Comparison of ENCODE assay signal across 4 cellular contexts in the genomic region with DNA sequence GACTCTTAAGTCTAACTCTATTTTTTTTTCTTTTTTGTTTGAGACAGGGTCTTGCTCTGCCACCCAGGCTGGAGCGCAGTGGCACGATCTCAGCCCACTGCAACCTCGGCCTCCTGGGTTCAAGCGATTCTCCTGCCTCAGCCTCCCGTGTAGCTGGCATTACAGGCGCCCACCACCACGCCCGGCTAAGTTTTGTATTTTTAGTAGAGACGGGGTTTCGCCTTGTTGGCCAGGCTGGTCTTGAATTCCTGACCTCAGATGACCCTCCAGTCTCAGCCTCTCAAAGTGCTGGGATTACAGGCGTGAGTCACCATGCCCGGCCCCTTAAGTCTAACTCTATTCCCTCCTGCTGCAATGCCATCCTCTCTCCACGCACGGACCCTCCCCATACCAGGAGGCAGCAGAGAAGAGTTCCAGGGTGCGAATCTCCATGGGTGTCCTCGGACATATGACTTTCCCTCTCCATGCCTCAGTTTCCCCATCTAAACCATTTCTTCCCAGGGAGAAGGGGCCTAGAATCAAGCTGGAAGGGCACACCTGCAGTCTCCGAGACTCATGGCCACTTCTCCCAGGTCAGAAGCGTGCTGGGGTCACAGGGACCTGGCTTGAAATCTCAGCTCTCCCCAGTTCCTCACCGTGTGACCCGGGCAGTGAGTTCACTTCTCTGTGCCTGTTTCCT.
TF ChIP-seq lines count a peak whose summit lies in the region.
"Not testable (repeated sequence)": the region's sequence is repeated elsewhere in the genome, so short reads cannot be mapped to it uniquely, and the experiment has no call there.

No MANE protein-coding gene starts in this region.

TF ChIP-seq in A549, 52 proteins besides CTCF, POLR2A, EP300 and RAD21:
- TF ChIP-seq HOXA7 (CRISPR knock-in tag; IDR thresholded peaks at IDR 0.05) (peak; percentile 27; the same call in 1 of the 2 replicates), KDM1A (IDR thresholded peaks at IDR 0.05; ENCODE audit: low read depth) (peak; percentile 81), TP53 (CRISPR knock-in tag; IDR thresholded peaks at IDR 0.05) (peak; percentile 17; the same call in 1 of the 2 replicates), HOXB5 (CRISPR knock-in tag; IDR thresholded peaks at IDR 0.05) (peak; percentile 91), FOXS1 (CRISPR knock-in tag; IDR thresholded peaks at IDR 0.05) (peak; percentile 79), ZNF302 (CRISPR knock-in tag; IDR thresholded peaks at IDR 0.05) (peak; percentile 80; the same call in 1 of the 2 replicates), EHF (CRISPR knock-in tag; IDR thresholded peaks at IDR 0.05) (peak; percentile 96), FOSB (CRISPR knock-in tag; IDR thresholded peaks at IDR 0.05) (peak; percentile 89), RARB (CRISPR knock-in tag; IDR thresholded peaks at IDR 0.05) (peak; percentile 82; the same call in 1 of the 2 replicates), HEYL (CRISPR knock-in tag; IDR thresholded peaks at IDR 0.05) (peak; percentile 92), FOSL2 (IDR thresholded peaks at IDR 0.05) (0 out of 2 replicates have a peak, but pooled peaks have one; percentile 14), FOSL2 (CRISPR knock-in tag; IDR thresholded peaks at IDR 0.05) (peak; percentile 94), ZSCAN20 (CRISPR knock-in tag; IDR thresholded peaks at IDR 0.05) (peak; percentile 86), NPAS2 (CRISPR knock-in tag; IDR thresholded peaks at IDR 0.05; ENCODE audit: borderline replicate concordance) (0 out of 2 replicates have a peak, but pooled peaks have one; percentile 46), HOXB13 (CRISPR knock-in tag; IDR thresholded peaks at IDR 0.05; ENCODE audit: low read depth) (peak; percentile 97), ATOH8 (CRISPR knock-in tag; IDR thresholded peaks at IDR 0.05; ENCODE audit: low read depth) (peak; percentile 93)

TF ChIP-seq in HCT116, 20 proteins besides CTCF, POLR2A, EP300 and RAD21:
- peak; percentile 26; the same call in 1 of the 2 replicates for TF ChIP-seq FOSL1 (IDR thresholded peaks at IDR 0.05; ENCODE audit: low read depth)

TF ChIP-seq in K562, 482 proteins besides CTCF, POLR2A, EP300 and RAD21 (continues in another document):
- 0 out of 2 replicates have a peak, but pooled peaks have one; percentile 42 for TF ChIP-seq ZBTB1 (CRISPR knock-in tag; IDR thresholded peaks at IDR 0.05; ENCODE audit: borderline replicate concordance, low read depth)
- TF ChIP-seq SMARCA5 (IDR thresholded peaks at IDR 0.05) = peak; percentile 35; the same call in 1 of the 2 replicates
- 0 out of 2 replicates have a peak, but pooled peaks have one; percentile 1 for TF ChIP-seq DPF2 (IDR thresholded peaks at IDR 0.05)
- TF ChIP-seq, protein P1, sequence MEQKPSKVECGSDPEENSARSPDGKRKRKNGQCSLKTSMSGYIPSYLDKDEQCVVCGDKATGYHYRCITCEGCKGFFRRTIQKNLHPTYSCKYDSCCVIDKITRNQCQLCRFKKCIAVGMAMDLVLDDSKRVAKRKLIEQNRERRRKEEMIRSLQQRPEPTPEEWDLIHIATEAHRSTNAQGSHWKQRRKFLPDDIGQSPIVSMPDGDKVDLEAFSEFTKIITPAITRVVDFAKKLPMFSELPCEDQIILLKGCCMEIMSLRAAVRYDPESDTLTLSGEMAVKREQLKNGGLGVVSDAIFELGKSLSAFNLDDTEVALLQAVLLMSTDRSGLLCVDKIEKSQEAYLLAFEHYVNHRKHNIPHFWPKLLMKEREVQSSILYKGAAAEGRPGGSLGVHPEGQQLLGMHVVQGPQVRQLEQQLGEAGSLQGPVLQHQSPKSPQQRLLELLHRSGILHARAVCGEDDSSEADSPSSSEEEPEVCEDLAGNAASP (IDR thresholded peaks at IDR 0.05) = 0 out of 2 replicates have a peak, but pooled peaks have one; percentile 70
- TF ChIP-seq BRD9 (IDR thresholded peaks at IDR 0.05; ENCODE audit: low read depth, partially characterized antibody) = peak; percentile 8
- TF ChIP-seq JUND (IDR thresholded peaks at IDR 0.05; ENCODE audit: borderline replicate concordance, low read depth, low read length) = peak; percentile 42; the same call in 1 of the 2 replicates
- not testable (repeated sequence) for TF ChIP-seq JUND (tag; IDR thresholded peaks at IDR 0.05; ENCODE audit: borderline replicate concordance, low read depth, low read length)
- peak; percentile 69 for TF ChIP-seq BCOR (IDR thresholded peaks at IDR 0.05)
- 0 out of 4 replicates have a peak, but pooled peaks of 1 of the 2 experiments have one; percentile 13 for TF ChIP-seq MNT (conservative IDR thresholded peaks at IDR 0.05)
- TF ChIP-seq, protein P2, sequence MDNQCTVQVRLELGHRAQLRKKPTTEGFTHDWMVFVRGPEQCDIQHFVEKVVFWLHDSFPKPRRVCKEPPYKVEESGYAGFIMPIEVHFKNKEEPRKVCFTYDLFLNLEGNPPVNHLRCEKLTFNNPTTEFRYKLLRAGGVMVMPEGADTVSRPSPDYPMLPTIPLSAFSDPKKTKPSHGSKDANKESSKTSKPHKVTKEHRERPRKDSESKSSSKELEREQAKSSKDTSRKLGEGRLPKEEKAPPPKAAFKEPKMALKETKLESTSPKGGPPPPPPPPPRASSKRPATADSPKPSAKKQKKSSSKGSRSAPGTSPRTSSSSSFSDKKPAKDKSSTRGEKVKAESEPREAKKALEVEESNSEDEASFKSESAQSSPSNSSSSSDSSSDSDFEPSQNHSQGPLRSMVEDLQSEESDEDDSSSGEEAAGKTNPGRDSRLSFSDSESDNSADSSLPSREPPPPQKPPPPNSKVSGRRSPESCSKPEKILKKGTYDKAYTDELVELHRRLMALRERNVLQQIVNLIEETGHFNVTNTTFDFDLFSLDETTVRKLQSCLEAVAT (IDR thresholded peaks at IDR 0.05) = peak in 1 of 2 experiments; percentile 14; a peak in 1 of 4 replicates
- TF ChIP-seq, protein P3, sequence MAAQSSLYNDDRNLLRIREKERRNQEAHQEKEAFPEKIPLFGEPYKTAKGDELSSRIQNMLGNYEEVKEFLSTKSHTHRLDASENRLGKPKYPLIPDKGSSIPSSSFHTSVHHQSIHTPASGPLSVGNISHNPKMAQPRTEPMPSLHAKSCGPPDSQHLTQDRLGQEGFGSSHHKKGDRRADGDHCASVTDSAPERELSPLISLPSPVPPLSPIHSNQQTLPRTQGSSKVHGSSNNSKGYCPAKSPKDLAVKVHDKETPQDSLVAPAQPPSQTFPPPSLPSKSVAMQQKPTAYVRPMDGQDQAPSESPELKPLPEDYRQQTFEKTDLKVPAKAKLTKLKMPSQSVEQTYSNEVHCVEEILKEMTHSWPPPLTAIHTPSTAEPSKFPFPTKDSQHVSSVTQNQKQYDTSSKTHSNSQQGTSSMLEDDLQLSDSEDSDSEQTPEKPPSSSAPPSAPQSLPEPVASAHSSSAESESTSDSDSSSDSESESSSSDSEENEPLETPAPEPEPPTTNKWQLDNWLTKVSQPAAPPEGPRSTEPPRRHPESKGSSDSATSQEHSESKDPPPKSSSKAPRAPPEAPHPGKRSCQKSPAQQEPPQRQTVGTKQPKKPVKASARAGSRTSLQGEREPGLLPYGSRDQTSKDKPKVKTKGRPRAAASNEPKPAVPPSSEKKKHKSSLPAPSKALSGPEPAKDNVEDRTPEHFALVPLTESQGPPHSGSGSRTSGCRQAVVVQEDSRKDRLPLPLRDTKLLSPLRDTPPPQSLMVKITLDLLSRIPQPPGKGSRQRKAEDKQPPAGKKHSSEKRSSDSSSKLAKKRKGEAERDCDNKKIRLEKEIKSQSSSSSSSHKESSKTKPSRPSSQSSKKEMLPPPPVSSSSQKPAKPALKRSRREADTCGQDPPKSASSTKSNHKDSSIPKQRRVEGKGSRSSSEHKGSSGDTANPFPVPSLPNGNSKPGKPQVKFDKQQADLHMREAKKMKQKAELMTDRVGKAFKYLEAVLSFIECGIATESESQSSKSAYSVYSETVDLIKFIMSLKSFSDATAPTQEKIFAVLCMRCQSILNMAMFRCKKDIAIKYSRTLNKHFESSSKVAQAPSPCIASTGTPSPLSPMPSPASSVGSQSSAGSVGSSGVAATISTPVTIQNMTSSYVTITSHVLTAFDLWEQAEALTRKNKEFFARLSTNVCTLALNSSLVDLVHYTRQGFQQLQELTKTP (IDR thresholded peaks at IDR 0.05; ENCODE audit: low read depth in 1 of 2, partially characterized antibody in 2 of 2) = peak in 1 of 2 experiments; percentile 30
- TF ChIP-seq PTTG1 (tag; IDR thresholded peaks at IDR 0.05; ENCODE audit: low read depth) = 0 out of 2 replicates have a peak, but pooled peaks have one; percentile 32

TF ChIP-seq in HepG2, 621 proteins besides CTCF, POLR2A, EP300 and RAD21:
- TF ChIP-seq ZNF687 (CRISPR knock-in tag; IDR thresholded peaks at IDR 0.05) = peak; percentile 34; the same call in 1 of the 2 replicates
- peak; percentile 45; the same call in 1 of the 2 replicates for TF ChIP-seq ZMYM3 (CRISPR knock-in tag; IDR thresholded peaks at IDR 0.05)
- 0 out of 2 replicates have a peak, but pooled peaks have one; percentile 8 for TF ChIP-seq CREM (IDR thresholded peaks at IDR 0.05)
- not testable (repeated sequence) for TF ChIP-seq CREM (CRISPR knock-in tag; IDR thresholded peaks at IDR 0.05)
- TF ChIP-seq TAF1 (CRISPR knock-in tag; IDR thresholded peaks at IDR 0.05) = 0 out of 2 replicates have a peak, but pooled peaks have one; percentile 6
- TF ChIP-seq, protein P4, sequence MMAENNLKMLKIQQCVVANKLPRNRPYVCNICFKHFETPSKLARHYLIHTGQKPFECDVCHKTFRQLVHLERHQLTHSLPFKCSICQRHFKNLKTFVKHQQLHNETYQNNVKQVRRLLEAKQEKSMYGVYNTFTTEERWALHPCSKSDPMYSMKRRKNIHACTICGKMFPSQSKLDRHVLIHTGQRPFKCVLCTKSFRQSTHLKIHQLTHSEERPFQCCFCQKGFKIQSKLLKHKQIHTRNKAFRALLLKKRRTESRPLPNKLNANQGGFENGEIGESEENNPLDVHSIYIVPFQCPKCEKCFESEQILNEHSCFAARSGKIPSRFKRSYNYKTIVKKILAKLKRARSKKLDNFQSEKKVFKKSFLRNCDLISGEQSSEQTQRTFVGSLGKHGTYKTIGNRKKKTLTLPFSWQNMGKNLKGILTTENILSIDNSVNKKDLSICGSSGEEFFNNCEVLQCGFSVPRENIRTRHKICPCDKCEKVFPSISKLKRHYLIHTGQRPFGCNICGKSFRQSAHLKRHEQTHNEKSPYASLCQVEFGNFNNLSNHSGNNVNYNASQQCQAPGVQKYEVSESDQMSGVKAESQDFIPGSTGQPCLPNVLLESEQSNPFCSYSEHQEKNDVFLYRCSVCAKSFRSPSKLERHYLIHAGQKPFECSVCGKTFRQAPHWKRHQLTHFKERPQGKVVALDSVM (CRISPR knock-in tag; IDR thresholded peaks at IDR 0.05) = peak; percentile 71; the same call in 1 of the 2 replicates
- 0 out of 2 replicates have a peak, but pooled peaks have one; percentile 21 for TF ChIP-seq EED (CRISPR knock-in tag; IDR thresholded peaks at IDR 0.05)
- 0 out of 2 replicates have a peak, but pooled peaks have one; percentile 17 for TF ChIP-seq MTA1 (CRISPR knock-in tag; IDR thresholded peaks at IDR 0.05; ENCODE audit: borderline replicate concordance)
- peak; percentile 70 for TF ChIP-seq ZNF605 (CRISPR knock-in tag; IDR thresholded peaks at IDR 0.05)
- 0 out of 2 replicates have a peak, but pooled peaks have one; percentile 27 for TF ChIP-seq KAT7 (CRISPR knock-in tag; IDR thresholded peaks at IDR 0.05; ENCODE audit: borderline replicate concordance)
- peak; percentile 15 for TF ChIP-seq ZNF883 (CRISPR knock-in tag; IDR thresholded peaks at IDR 0.05; ENCODE audit: not compliant biosample characterization)
- peak; percentile 49; the same call in 1 of the 2 replicates for TF ChIP-seq FOSL2 (CRISPR knock-in tag; IDR thresholded peaks at IDR 0.05)
- peak; percentile 6; the same call in 1 of the 2 replicates for TF ChIP-seq ZNF460 (CRISPR knock-in tag; IDR thresholded peaks at IDR 0.05; ENCODE audit: borderline replicate concordance)
- peak; percentile 70 for TF ChIP-seq ZMYM2 (CRISPR knock-in tag; IDR thresholded peaks at IDR 0.05)
TF ChIP-seq in HepG2: peak in this region for 13; not testable (repeated sequence) for 608.
